Comparison of ENCODE assay signal across 31 cellular contexts in genomic region chr16:10685709-10686108, GRCh38. TPM values are rescaled to one million over a fixed set of nuclear protein-coding genes. Genes with fewer than 3 reads are reported as not detected.
"Had no signal": no experiment of that assay in that cellular context is flagged by ENCODE, and none has a peak within 500 bp of the region (broad histone marks: within the 10 kb centered on the region; RNA-seq: fewer than 3 reads in every experiment).

No MANE protein-coding gene starts in this region.

- H3K4me3 Mint-ChIP-seq: activated CD4-positive, alpha-beta memory T cell treated with anti-CD3 and anti-CD28 coated beads, Interleukin-2, amount 10 ng/mL, durations not matched to agents 7 days and 5 days; activated CD4-positive, alpha-beta T cell treated with anti-CD3 and anti-CD28 coated beads, Interleukin-2, amount 10 ng/mL, durations not matched to agents 7 days and 5 days; activated naive CD4-positive, alpha-beta T cell treated with anti-CD3 and anti-CD28 coated beads, Interleukin-2, amount 10 ng/mL, durations not matched to agents 7 days and 5 days; activated naive CD8-positive, alpha-beta T cell treated with anti-CD3 and anti-CD28 coated beads, Interleukin-2, amount 10 ng/mL, durations not matched to agents 7 days and 5 days; activated T-cell treated with anti-CD3 and anti-CD28 coated beads, Interleukin-2, amount 50 U/mL, for 24 hours; activated T-cell treated with anti-CD3 and anti-CD28 coated beads, Interleukin-2, amount 50 U/mL, for 72 hours; central memory CD8-positive, alpha-beta T cell; effector memory CD8-positive, alpha-beta T cell had no signal

- H3K4me1 ChIP-seq: gastroesophageal sphincter had no signal

- H3K27ac Mint-ChIP-seq: activated CD4-positive, alpha-beta memory T cell treated with anti-CD3 and anti-CD28 coated beads, Interleukin-2, amount 10 ng/mL, durations not matched to agents 7 days and 5 days; activated CD4-positive, alpha-beta T cell treated with anti-CD3 and anti-CD28 coated beads, Interleukin-2, amount 10 ng/mL, durations not matched to agents 7 days and 5 days; activated naive CD4-positive, alpha-beta T cell treated with anti-CD3 and anti-CD28 coated beads, Interleukin-2, amount 10 ng/mL, durations not matched to agents 7 days and 5 days; activated naive CD8-positive, alpha-beta T cell treated with anti-CD3 and anti-CD28 coated beads, Interleukin-2, amount 10 ng/mL, durations not matched to agents 7 days and 5 days; activated T-cell treated with anti-CD3 and anti-CD28 coated beads, Interleukin-2, amount 50 U/mL, for 24 hours; activated T-cell treated with anti-CD3 and anti-CD28 coated beads, Interleukin-2, amount 50 U/mL, for 72 hours; effector memory CD8-positive, alpha-beta T cell had no signal

- DNase-seq: activated CD4-positive, alpha-beta memory T cell treated with anti-CD3 and anti-CD28 coated beads, Interleukin-2, amount 10 ng/mL, durations not matched to agents 7 days and 5 days; activated CD4-positive, alpha-beta T cell treated with anti-CD3 and anti-CD28 coated beads for 1 hour; activated CD4-positive, alpha-beta T cell treated with anti-CD3 and anti-CD28 coated beads for 4 hours; activated CD4-positive, alpha-beta T cell treated with anti-CD3 and anti-CD28 coated beads, Interleukin-2, amount 10 ng/mL, durations not matched to agents 7 days and 5 days; activated CD4-positive, alpha-beta T cell treated with anti-CD3 and anti-CD28 coated beads, Interleukin-2, amount 50 U/mL, for 4 hours; activated CD8-positive, alpha-beta memory T cell treated with anti-CD3 and anti-CD28 coated beads, Interleukin-2, amount 50 U/mL, for 48 hours; activated gamma-delta T cell; activated naive CD4-positive, alpha-beta T cell; activated naive CD4-positive, alpha-beta T cell treated with anti-CD3 and anti-CD28 coated beads, Interleukin-2, amount 10 ng/mL, durations not matched to agents 7 days and 5 days; activated naive CD8-positive, alpha-beta T cell treated with anti-CD3 and anti-CD28 coated beads, Interleukin-2, amount 10 ng/mL, durations not matched to agents 7 days and 5 days; activated T-cell treated with anti-CD3 and anti-CD28 coated beads for 4 hours; activated T-cell treated with anti-CD3 and anti-CD28 coated beads, Interleukin-2, amount 50 U/mL, for 24 hours; activated T-cell treated with anti-CD3 and anti-CD28 coated beads, Interleukin-2, amount 50 U/mL, for 72 hours; amniotic stem cell; anterior cingulate cortex; brain microvascular endothelial cell; cortex of kidney; dermis blood vessel endothelial cell; effector CD4-positive, alpha-beta T cell; effector memory CD8-positive, alpha-beta T cell; erythroblast; esophagus squamous epithelium; foreskin melanocyte; T-helper 2 cell had no signal

- H3K36me3 ChIP-seq: brain microvascular endothelial cell, esophagus squamous epithelium, gastroesophageal sphincter had no signal

- ATAC-seq: activated naive CD4-positive, alpha-beta T cell treated with anti-CD3 and anti-CD28 coated beads, Interleukin-2, amount 50 U/mL, for 72 hours; activated T-cell treated with anti-CD3 and anti-CD28 coated beads, Interleukin-2, amount 50 U/mL, for 72 hours; effector memory CD8-positive, alpha-beta T cell; gastroesophageal sphincter had no signal

- H3K9me3 Mint-ChIP-seq: activated CD4-positive, alpha-beta memory T cell treated with anti-CD3 and anti-CD28 coated beads, Interleukin-2, amount 10 ng/mL, durations not matched to agents 7 days and 5 days; activated CD4-positive, alpha-beta T cell treated with anti-CD3 and anti-CD28 coated beads, Interleukin-2, amount 10 ng/mL, durations not matched to agents 7 days and 5 days; activated naive CD4-positive, alpha-beta T cell treated with anti-CD3 and anti-CD28 coated beads, Interleukin-2, amount 10 ng/mL, durations not matched to agents 7 days and 5 days; activated naive CD4-positive, alpha-beta T cell treated with anti-CD3 and anti-CD28 coated beads, Interleukin-2, amount 50 U/mL, for 72 hours; activated naive CD8-positive, alpha-beta T cell treated with anti-CD3 and anti-CD28 coated beads, Interleukin-2, amount 10 ng/mL, durations not matched to agents 7 days and 5 days; activated T-cell treated with anti-CD3 and anti-CD28 coated beads, Interleukin-2, amount 50 U/mL, for 24 hours; activated T-cell treated with anti-CD3 and anti-CD28 coated beads, Interleukin-2, amount 50 U/mL, for 72 hours; central memory CD8-positive, alpha-beta T cell; effector memory CD8-positive, alpha-beta T cell had no signal

- H3K36me3 Mint-ChIP-seq: activated naive CD4-positive, alpha-beta T cell treated with anti-CD3 and anti-CD28 coated beads, Interleukin-2, amount 10 ng/mL, durations not matched to agents 7 days and 5 days; activated naive CD4-positive, alpha-beta T cell treated with anti-CD3 and anti-CD28 coated beads, Interleukin-2, amount 50 U/mL, for 72 hours; activated naive CD8-positive, alpha-beta T cell treated with anti-CD3 and anti-CD28 coated beads, Interleukin-2, amount 10 ng/mL, durations not matched to agents 7 days and 5 days had no signal

- H3K4me1 Mint-ChIP-seq: activated CD4-positive, alpha-beta memory T cell treated with anti-CD3 and anti-CD28 coated beads, Interleukin-2, amount 10 ng/mL, durations not matched to agents 7 days and 5 days; activated CD4-positive, alpha-beta T cell treated with anti-CD3 and anti-CD28 coated beads, Interleukin-2, amount 10 ng/mL, durations not matched to agents 7 days and 5 days; activated naive CD4-positive, alpha-beta T cell treated with anti-CD3 and anti-CD28 coated beads, Interleukin-2, amount 10 ng/mL, durations not matched to agents 7 days and 5 days; central memory CD8-positive, alpha-beta T cell had no signal

- H3K27ac ChIP-seq: brain microvascular endothelial cell, esophagus squamous epithelium, gastroesophageal sphincter had no signal

- H3K4me3 ChIP-seq: esophagus squamous epithelium, gastroesophageal sphincter had no signal

- H3K9me3 ChIP-seq: esophagus squamous epithelium, gastroesophageal sphincter had no signal

- H3K27me3 Mint-ChIP-seq: activated CD4-positive, alpha-beta T cell treated with anti-CD3 and anti-CD28 coated beads, Interleukin-2, amount 10 ng/mL, durations not matched to agents 7 days and 5 days had no signal

- H3K27me3 ChIP-seq: brain microvascular endothelial cell, esophagus squamous epithelium had no signal

RNA-seq across cellular contexts. Expression of gene TEKT5, which starts 9.0 kb away (rescaled TPM):
- total RNA-seq: activated CD4-positive, alpha-beta memory T cell treated with anti-CD3 and anti-CD28 coated beads, Interleukin-2, amount 10 ng/mL, durations not matched to agents 7 days and 5 days; activated CD4-positive, alpha-beta T cell treated with anti-CD3 and anti-CD28 coated beads, Interleukin-2, amount 10 ng/mL, durations not matched to agents 7 days and 5 days; activated naive CD4-positive, alpha-beta T cell treated with anti-CD3 and anti-CD28 coated beads, Interleukin-2, amount 50 U/mL, for 72 hours; activated naive CD8-positive, alpha-beta T cell treated with anti-CD3 and anti-CD28 coated beads, Interleukin-2, amount 10 ng/mL, durations not matched to agents 7 days and 5 days; astrocyte; chondrocyte; dermis blood vessel endothelial cell; esophagus squamous epithelium; fibroblast of lung; T-helper 1 cell treated with Interleukin-12 subunit alpha and Interleukin-12 subunit beta and Interleukin-4 antibody, amounts not matched to agents 30 ng/mL and 1 ng/mL, for 36 hours had no signal
